ENCODE assay signal across 9 cellular contexts in genomic region chr16:57764341-57765159, GRCh38. TPM values are rescaled to one million over a fixed set of nuclear protein-coding genes. Genes with fewer than 3 reads are reported as not detected.
DNase-seq lines count a peak whose midpoint lies in the region; ATAC-seq, FAIRE-seq and TF ChIP-seq lines count a peak whose summit lies in the region.
"Had no signal": no experiment of that assay in that cellular context is flagged by ENCODE, and none has a peak within 500 bp of the region (broad histone marks: within the 10 kb centered on the region; RNA-seq: fewer than 3 reads in every experiment).

No MANE protein-coding gene starts in this region.

- dilution Hi-C loops in mammary epithelial cell (cut with HindIII; ENCODE audit: low sequenced_read_pairs): no loop called here

- DNase-seq in 8988T: peak; percentile 93
- peak; percentile 90 for DNase-seq in NCI-H226
- DNase-seq in mammary epithelial cell: peak; percentile 90
- peak in 1 of 3 donors; percentile 45 for DNase-seq in mucosa of descending colon
- no peak for DNase-seq in head of caudate nucleus

- H3K79me2 ChIP-seq in mammary epithelial cell (ENCODE audit: insufficient read depth, low read length): no peaks in the 10 kb centered on the region

- H3K9ac ChIP-seq in mammary epithelial cell (ENCODE audit: insufficient read depth, low read length): no peak overlapping the region

- TF ChIP-seq CTCF in mammary epithelial cell (conservative IDR thresholded peaks at IDR 0.05 in 1 of 2, IDR thresholded peaks at IDR 0.05 in 1 of 2; ENCODE audit: extremely low read depth in 1 of 2, insufficient read depth in 1 of 2, low read depth in 1 of 2, low read length in 2 of 2) (no peak), mucosa of descending colon (IDR thresholded peaks at IDR 0.05) (no peak)

- H3K4me1 ChIP-seq in mammary epithelial cell (ENCODE audit: insufficient read depth, low read length) (peaks cover 17% of the 10 kb centered on the region), mucosa of descending colon (ENCODE audit: low read depth) (no peaks in the 10 kb centered on the region)

- peak overlapping the region; percentile 79 for H2AFZ ChIP-seq in mammary epithelial cell (ENCODE audit: low read depth, low read length)

- ATAC-seq in mucosa of descending colon (peak; percentile 38), HG02840 (IDR thresholded peaks at IDR 0.05; ENCODE audit: low FRiP score, unreplicated experiment) (no peak), GM21717 (IDR thresholded peaks at IDR 0.05; ENCODE audit: unreplicated experiment) (no peak)

- in situ Hi-C loops in mammary epithelial cell (cut with MboI; ENCODE audit: low sequenced_read_pairs in 2 of 2): no loop called here

- CTCF ChIA-PET in mammary epithelial cell (lab: Charles Lee; ENCODE audit: low non-redundant PET): interaction anchor here (0.5 to 0.7 kb wide), 2 partner anchors 42 to 99 kb away, joined by 3 to 5 read pairs; no protein-coding TSS in a partner anchor

- H4K20me1 ChIP-seq in mammary epithelial cell (ENCODE audit: insufficient read depth, low read length): no peaks in the 10 kb centered on the region

- H3K9me3 ChIP-seq in mammary epithelial cell (replicated peaks; ENCODE audit: insufficient read depth, low read length) (no peaks in the 10 kb centered on the region), mucosa of descending colon (no peaks in the 10 kb centered on the region)

- WGBS in mammary epithelial cell (ENCODE audit: low coverage, missing lambda C conversion rate): 13% methylated on average over 4 of the region's 6 CpGs

- peak overlapping the region; percentile 52 for H3K4me2 ChIP-seq in mammary epithelial cell (ENCODE audit: insufficient read depth, low read depth, low read length)

- no peaks in the 10 kb centered on the region for H3K27me3 ChIP-seq in mammary epithelial cell (ENCODE audit: insufficient read depth, low read length)

- intact Hi-C loops in mammary epithelial cell (cut with micrococcal nuclease) (loop anchor here (2.0 kb wide), 1 partner anchor 70 kb away; no protein-coding TSS in a partner anchor), mucosa of descending colon (cut with DNase I, micrococcal nuclease) (no loop called here), head of caudate nucleus (cut with DNase I) (no loop called here)

- H3K27ac ChIP-seq in mammary epithelial cell (ENCODE audit: insufficient read depth, low read depth, low read length): peak overlapping the region; percentile 60

- H3K36me3 ChIP-seq in mammary epithelial cell (ENCODE audit: insufficient read depth, low read length): peaks cover 3% of the 10 kb centered on the region
- H3K36me3 ChIP-seq in mucosa of descending colon (ENCODE audit: low read depth): no peaks in the 10 kb centered on the region

- no TSS peak for BruUV-seq in mammary epithelial cell (replicated peaks; lab: Mats Ljungman, UMichigan)

- peak; percentile 79 for FAIRE-seq in G401.6 (lab: Jason Lieb, UNC)
- FAIRE-seq: colon had no signal

- no peak overlapping the region for H3K4me3 ChIP-seq in mammary epithelial cell (replicated peaks in 1 of 3; ENCODE audit: insufficient read depth in 1 of 3, low read depth in 2 of 3, low read length in 3 of 3)
- H3K4me3 ChIP-seq in mucosa of descending colon: no peak overlapping the region

RNA-seq across cellular contexts. Expression of gene KATNB1, which starts 29.0 kb away (rescaled TPM):
- total RNA-seq in mammary epithelial cell (10 to 100 TPM; 20.4 to 24.0 TPM), mucosa of descending colon (10 to 100 TPM; 12.8 to 21.1 (median 17.9) TPM)
- 25.6 TPM for polyA plus RNA-seq in mammary epithelial cell
- 48.0 TPM for polyA minus RNA-seq in mammary epithelial cell

RNA-seq across cellular contexts. Expression of gene KIFC3, which starts 37.7 kb away (rescaled TPM):
- total RNA-seq in mammary epithelial cell (10 to 100 TPM; 35.8 to 59.8 TPM), mucosa of descending colon (10 to 100 TPM in 1 of 3 donors, 1 to 10 TPM in 2; 3.7 to 17.2 (median 8.3) TPM)
- 21.9 TPM for polyA plus RNA-seq in mammary epithelial cell
- 9.4 TPM for polyA minus RNA-seq in mammary epithelial cell

Comparison
In these comparisons a context has a peak if more than half of its experiments do, and no peak if none do; other contexts are left out.
1. DNase-seq: peak in 8988T (single experiment), NCI-H226 (single experiment) and mammary epithelial cell (single experiment); none in head of caudate nucleus (0 of 42).